26 cellular contexts compared by ENCODE assay signal in the genomic region with DNA sequence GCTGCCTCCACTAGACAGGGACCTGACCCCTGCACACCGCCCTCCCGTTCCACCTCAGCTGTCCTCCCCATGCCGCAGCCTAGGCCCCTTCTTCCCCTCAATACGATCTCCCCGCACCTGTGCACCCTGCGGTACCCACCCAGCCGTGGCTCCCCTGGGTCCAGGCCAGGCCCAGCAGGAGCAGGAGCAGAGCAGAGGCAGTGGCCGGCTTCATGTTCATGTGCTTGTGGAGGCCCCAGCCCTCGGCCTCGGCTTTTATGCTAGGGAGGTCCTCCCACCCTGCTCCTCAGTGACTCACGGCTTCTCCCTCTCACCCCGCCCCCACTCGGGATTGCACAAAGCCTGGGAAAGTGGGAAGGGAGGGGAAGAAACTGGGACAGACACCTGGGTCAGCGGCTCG. TPM values are rescaled to one million over a fixed set of nuclear protein-coding genes. Genes with fewer than 3 reads are reported as not detected.
A peak's percentile ranks its signal among the peaks of the same experiment; 100 is the strongest.
DNase-seq lines count a peak whose midpoint lies in the region; ATAC-seq, FAIRE-seq and TF ChIP-seq lines count a peak whose summit lies in the region.
"Had no signal": no experiment of that assay in that cellular context is flagged by ENCODE, and none has a peak within 500 bp of the region (broad histone marks: within the 10 kb centered on the region; RNA-seq: fewer than 3 reads in every experiment).

No MANE protein-coding gene starts in this region.

- no peaks in the 10 kb centered on the region for H4K20me1 ChIP-seq in HCT116 (ENCODE audit: insufficient read depth)

- RAD21 ChIA-PET in HCT116 (lab: Charles Lee; ENCODE audit: low non-redundant PET in 1 of 2, low total read pairs in 2 of 2, uncharacterized antibody in 2 of 2, unreplicated experiment in 2 of 2): no interaction called here

- no peak for TF ChIP-seq CTCF in HCT116 (IDR thresholded peaks at IDR 0.05 in 2 of 3, conservative IDR thresholded peaks at IDR 0.05 in 1 of 3; ENCODE audit: borderline replicate concordance in 1 of 3, insufficient read depth in 1 of 3, low read depth in 2 of 3, low read length in 2 of 3)
- TF ChIP-seq CTCF in adrenal gland (IDR thresholded peaks at IDR 0.05): no peak
- TF ChIP-seq CTCF in suprapubic skin (IDR thresholded peaks at IDR 0.05): no peak

- peaks cover 5% of the 10 kb centered on the region for H3K27me3 Mint-ChIP-seq in activated naive CD4-positive, alpha-beta T cell treated with anti-CD3 and anti-CD28 coated beads for 36 hours (ENCODE audit: low read depth)

- no peak overlapping the region for H3K9ac ChIP-seq in HCT116 (ENCODE audit: low read length)

- no peak overlapping the region for H3K27ac Mint-ChIP-seq in activated naive CD4-positive, alpha-beta T cell treated with anti-CD3 and anti-CD28 coated beads for 36 hours
- H3K27ac Mint-ChIP-seq: activated CD8-positive, alpha-beta T cell treated with anti-CD3 and anti-CD28 coated beads for 36 hours had no signal

- peaks cover 15% of the 10 kb centered on the region; the same call in 1 of the 2 replicates for H3K79me2 ChIP-seq in HCT116 (ENCODE audit: insufficient read depth, low read length)

- FAIRE-seq in H54 (lab: Jason Lieb, UNC): no peak
- FAIRE-seq: RCC 7860 had no signal

- no peaks in the 10 kb centered on the region for H3K9me3 ChIP-seq in HCT116 (ENCODE audit: control insufficient read depth in 1 of 2, insufficient read depth in 1 of 2, low read depth in 1 of 2, low read length in 2 of 2)
- no peaks in the 10 kb centered on the region for H3K9me3 ChIP-seq in adrenal gland (replicated peaks in 1 of 3)
- no peaks in the 10 kb centered on the region for H3K9me3 ChIP-seq in suprapubic skin
- H3K9me3 ChIP-seq: psoas muscle, spleen, stomach, upper lobe of left lung had no signal

- TF ChIP-seq EP300 in suprapubic skin (IDR thresholded peaks at IDR 0.05): no peak

- DNase-seq in HCT116 (ENCODE audit: low read depth, low spot score) (no peak), adrenal gland (peak in 5 of 7 donors; percentile 27 to 64 (median 58)), kidney glomerular epithelial cell (lab: John Stamatoyannopoulos, UW) (peak; percentile 26), suprapubic skin (ENCODE audit: low spot score in 2 of 2) (no peak), H54 (ENCODE audit: insufficient read length, low spot score) (no peak)
- no peak for DNase-seq in activated naive CD4-positive, alpha-beta T cell treated with anti-CD3 and anti-CD28 coated beads for 36 hours
- DNase-seq: activated CD4-positive, CD25-positive, alpha-beta regulatory T cell; activated CD8-positive, alpha-beta T cell treated with anti-CD3 and anti-CD28 coated beads for 36 hours; activated naive CD4-positive, alpha-beta T cell; activated T-cell treated with anti-CD3 and anti-CD28 coated beads, Interleukin-2, amount 50 U/mL, for 1 hour; HCEC 1CT; NCI-H1092 treated with DMSO at 0.1 percent for 48 hours; NCI-H2081; psoas muscle; spleen; stomach; T-helper 9 cell had no signal

- H3K9me2 ChIP-seq in HCT116 (ENCODE audit: insufficient read depth): no peaks in the 10 kb centered on the region

- H3K27me3 ChIP-seq in HCT116 (ENCODE audit: insufficient read depth, low read length) (no peaks in the 10 kb centered on the region), adrenal gland (no peaks in the 10 kb centered on the region), suprapubic skin (no peaks in the 10 kb centered on the region)
- H3K27me3 ChIP-seq: dorsolateral prefrontal cortex, upper lobe of left lung had no signal

- H3K4me2 ChIP-seq in HCT116 (ENCODE audit: low read length): no peak overlapping the region

- H3K27ac ChIP-seq in HCT116 (ENCODE audit: low read depth, low read length) (no peak overlapping the region), adrenal gland (no peak overlapping the region), suprapubic skin (peak overlapping the region; percentile 83)
- H3K27ac ChIP-seq: dorsolateral prefrontal cortex, psoas muscle, spleen, stomach, upper lobe of left lung had no signal

- POLR2A ChIA-PET in HCT116 (lab: Charles Lee): no interaction called here

- no peak overlapping the region for H3K4me3 Mint-ChIP-seq in activated naive CD4-positive, alpha-beta T cell treated with anti-CD3 and anti-CD28 coated beads for 36 hours
- H3K4me3 Mint-ChIP-seq: activated CD8-positive, alpha-beta T cell treated with anti-CD3 and anti-CD28 coated beads for 36 hours had no signal

- TF ChIP-seq POLR2A in HCT116 (IDR thresholded peaks at IDR 0.05; ENCODE audit: borderline replicate concordance, extremely low read depth, insufficient read depth, insufficient read length) (no peak), adrenal gland (IDR thresholded peaks at IDR 0.05) (no peak), suprapubic skin (IDR thresholded peaks at IDR 0.05) (peak in 1 of 2 donors; percentile 20), H54 (IDR thresholded peaks at IDR 0.05; ENCODE audit: low read depth, low read length) (no peak)

- BruUV-seq in HCT116 (replicated peaks; lab: Mats Ljungman, UMichigan): no TSS peak

- no peak overlapping the region for H2AFZ ChIP-seq in HCT116 (ENCODE audit: low read depth, low read length, poor library complexity, severe bottlenecking)

- H3K4me1 ChIP-seq in HCT116 (ENCODE audit: control insufficient read depth in 1 of 2, insufficient read depth in 2 of 2, low read length in 2 of 2) (no peaks in the 10 kb centered on the region), adrenal gland (replicated peaks in 1 of 2) (no peaks in the 10 kb centered on the region), suprapubic skin (peaks cover 13% of the 10 kb centered on the region)
- H3K4me1 ChIP-seq: psoas muscle, spleen, stomach, upper lobe of left lung had no signal

- 64 to 77% (median 68%) methylated on average over 10 to 15 of the region's 15 CpGs for WGBS in adrenal gland, 4 donors
- WGBS in suprapubic skin: 65% methylated on average over 15 of the region's 15 CpGs

- intact Hi-C loops in HCT116 (cut with micrococcal nuclease): no loop called here
- intact Hi-C loops in adrenal gland (cut with DNase I): no loop called here
- intact Hi-C loops in activated naive CD4-positive, alpha-beta T cell treated with anti-CD3 and anti-CD28 coated beads for 36 hours (cut with micrococcal nuclease): no loop called here

- CTCF ChIA-PET in HCT116 (lab: Charles Lee): interaction anchor here (1.3 kb wide), 1 partner anchor 8 kb away, joined by 3 read pairs; no protein-coding TSS in a partner anchor
- CTCF ChIA-PET in activated naive CD4-positive, alpha-beta T cell treated with anti-CD3 and anti-CD28 coated beads for 36 hours (lab: Charles Lee): no interaction called here

- ATAC-seq in HCT116: 0 out of 2 replicates have a peak, but pooled peaks have one; percentile 15
- no peak for ATAC-seq in HG03039 (IDR thresholded peaks at IDR 0.05; ENCODE audit: unreplicated experiment)
- ATAC-seq: activated CD8-positive, alpha-beta T cell treated with anti-CD3 and anti-CD28 coated beads for 36 hours; left colon had no signal

- no peaks in the 10 kb centered on the region for H3K9me3 Mint-ChIP-seq in activated naive CD4-positive, alpha-beta T cell treated with anti-CD3 and anti-CD28 coated beads for 36 hours
- H3K9me3 Mint-ChIP-seq: activated CD8-positive, alpha-beta T cell treated with anti-CD3 and anti-CD28 coated beads for 36 hours had no signal

- H3K36me3 ChIP-seq in HCT116 (ENCODE audit: control insufficient read depth in 1 of 2, insufficient read depth in 2 of 2, low read length in 2 of 2) (peaks cover 33 to 37% of the 10 kb centered on the region in 2 experiments; a peak in 3 of 4 replicates), adrenal gland (replicated peaks in 1 of 2) (no peaks in the 10 kb centered on the region), suprapubic skin (no peaks in the 10 kb centered on the region)
- H3K36me3 ChIP-seq: spleen had no signal

- no peaks in the 10 kb centered on the region for H3K36me3 Mint-ChIP-seq in activated naive CD4-positive, alpha-beta T cell treated with anti-CD3 and anti-CD28 coated beads for 36 hours (ENCODE audit: low read depth)

- no peak overlapping the region for H3K4me3 ChIP-seq in HCT116 (replicated peaks in 1 of 2; ENCODE audit: low read depth in 1 of 2, low read length in 2 of 2)
- no peak overlapping the region for H3K4me3 ChIP-seq in adrenal gland
- H3K4me3 ChIP-seq in suprapubic skin: peak overlapping the region; percentile 38
- H3K4me3 ChIP-seq: dorsolateral prefrontal cortex, psoas muscle, spleen, stomach, upper lobe of left lung had no signal

- no peaks in the 10 kb centered on the region for H3K4me1 Mint-ChIP-seq in activated naive CD4-positive, alpha-beta T cell treated with anti-CD3 and anti-CD28 coated beads for 36 hours (ENCODE audit: low read depth)

- no peak for TF ChIP-seq RAD21 in HCT116 (IDR thresholded peaks at IDR 0.05; ENCODE audit: low read depth)

TF ChIP-seq in HCT116, 20 proteins besides CTCF, POLR2A, EP300 and RAD21 (continues in another document):
- no peak for TF ChIP-seq ZFX (IDR thresholded peaks at IDR 0.05)

RNA-seq across cellular contexts. Expression of gene KRTDAP, which starts 11.4 kb away (rescaled TPM):
- total RNA-seq in HCT116 (2021; ENCODE audit: unreplicated experiment) (0.74 TPM), adrenal gland (not detected), suprapubic skin (over 10,000 TPM in 2 of 4 donors, 1,000 to 10,000 TPM in 2; 1,056 to 12,237 (median 8,197) TPM)
- 0.86 and 1.3 TPM in 2 replicates for polyA plus RNA-seq in HCT116 (2012)
- polyA plus RNA-seq in adrenal gland: not detected
- not detected for total RNA-seq in activated naive CD4-positive, alpha-beta T cell treated with anti-CD3 and anti-CD28 coated beads for 36 hours
- total RNA-seq: activated CD8-positive, alpha-beta T cell treated with anti-CD3 and anti-CD28 coated beads for 36 hours; cardiac septum; epithelial cell of proximal tubule; left colon; NCI-H460; psoas muscle; stomach had no signal
- polyA plus RNA-seq: neural cell, psoas muscle, spleen had no signal

RNA-seq across cellular contexts. Expression of gene DMKN, which starts 11.8 kb away (rescaled TPM):
- total RNA-seq in HCT116 (2021; ENCODE audit: unreplicated experiment) (246 TPM), adrenal gland (10 to 100 TPM in 5 of 8 donors, 1 to 10 TPM in 3; 4.9 to 39.4 (median 17.6) TPM), suprapubic skin (1,000 to 10,000 TPM; 2,237 to 6,229 (median 5,437) TPM)
- 256 and 297 TPM in 2 replicates for polyA plus RNA-seq in HCT116 (2012)
- 10 to 100 TPM; 29.3 to 70.5 (median 63.2) TPM for polyA plus RNA-seq in adrenal gland
- 1 to 10 TPM in 1 of 2 experiments, under 1 TPM in 1; 0.86 to 1.7 TPM for total RNA-seq in activated naive CD4-positive, alpha-beta T cell treated with anti-CD3 and anti-CD28 coated beads for 36 hours
- polyA plus RNA-seq: neural cell had no signal

RNA-seq across cellular contexts. Expression of gene SBSN, which starts 26.4 kb away (rescaled TPM):
- total RNA-seq in HCT116 (2021; ENCODE audit: unreplicated experiment) (0.66 TPM), adrenal gland (not detected), suprapubic skin (1,000 to 10,000 TPM in 3 of 4 donors, 100 to 1,000 TPM in 1; 308 to 1,594 (median 1,430) TPM)
- 0.17 and 0.23 TPM in 2 replicates for polyA plus RNA-seq in HCT116 (2012)
- polyA plus RNA-seq in adrenal gland: under 1 TPM in 1 of 3 donors, not detected in 2; 0.77 TPM
- total RNA-seq in activated naive CD4-positive, alpha-beta T cell treated with anti-CD3 and anti-CD28 coated beads for 36 hours: not detected
- total RNA-seq: activated CD8-positive, alpha-beta T cell treated with anti-CD3 and anti-CD28 coated beads for 36 hours; cardiac septum; epithelial cell of proximal tubule; left colon; NCI-H460; psoas muscle; spleen; stomach; upper lobe of left lung had no signal
- polyA plus RNA-seq: neural cell had no signal

RNA-seq across cellular contexts. Expression of gene GAPDHS, which starts 31.6 kb away (rescaled TPM):
- total RNA-seq in HCT116 (2021; ENCODE audit: unreplicated experiment) (not detected), adrenal gland (not detected), suprapubic skin (1 to 10 TPM; 4.1 to 8.4 (median 6.4) TPM)
- 0.09 TPM in 1 of 2 replicates, not detected in the other for polyA plus RNA-seq in HCT116 (2012)
- polyA plus RNA-seq in adrenal gland: not detected
- not detected for total RNA-seq in activated naive CD4-positive, alpha-beta T cell treated with anti-CD3 and anti-CD28 coated beads for 36 hours
- total RNA-seq: activated CD8-positive, alpha-beta T cell treated with anti-CD3 and anti-CD28 coated beads for 36 hours; cardiac septum; epithelial cell of proximal tubule; left colon; NCI-H460; psoas muscle; stomach; upper lobe of left lung had no signal
- polyA plus RNA-seq: neural cell, psoas muscle, stomach had no signal

RNA-seq across cellular contexts. Expression of gene TMEM147, which starts 43.7 kb away (rescaled TPM):
- total RNA-seq in HCT116 (2021; ENCODE audit: unreplicated experiment) (128 TPM), adrenal gland (100 to 1,000 TPM; 139 to 261 (median 172) TPM), suprapubic skin (100 to 1,000 TPM in 3 of 4 donors, 10 to 100 TPM in 1; 67.5 to 158 (median 118) TPM)
- 192 and 211 TPM in 2 replicates for polyA plus RNA-seq in HCT116 (2012)
- 100 to 1,000 TPM in 2 of 3 donors, 10 to 100 TPM in 1; 86.5 to 215 (median 188) TPM for polyA plus RNA-seq in adrenal gland
- total RNA-seq in activated naive CD4-positive, alpha-beta T cell treated with anti-CD3 and anti-CD28 coated beads for 36 hours: 10 to 100 TPM; 63.1 to 63.4 TPM

Comparison
In these comparisons a context has a peak if more than half of its experiments do, and no peak if none do; other contexts are left out.
1. DNase-seq: peak in adrenal gland (5 of 7) and kidney glomerular epithelial cell (single experiment); none in HCT116 (single experiment), suprapubic skin (0 of 2), activated naive CD4-positive, alpha-beta T cell treated with anti-CD3 and anti-CD28 coated beads for 36 hours (single experiment) and H54 (single experiment).
2. RNA of gene KRTDAP, which starts 11.4 kb away (total RNA-seq): 1,056 to 12,237 TPM in suprapubic skin; 0.74 TPM in HCT116 (single experiment), not detected in adrenal gland and not detected in activated naive CD4-positive, alpha-beta T cell treated with anti-CD3 and anti-CD28 coated beads for 36 hours; every median in the first group is over 100 times any median in the second.
3. RNA of gene SBSN, which starts 26.4 kb away (total RNA-seq): 308 to 1,594 TPM in suprapubic skin; 0.66 TPM in HCT116 (single experiment), not detected in adrenal gland and not detected in activated naive CD4-positive, alpha-beta T cell treated with anti-CD3 and anti-CD28 coated beads for 36 hours; every median in the first group is over 100 times any median in the second.